1 cellular context compared by ENCODE assay signal in the genomic region with DNA sequence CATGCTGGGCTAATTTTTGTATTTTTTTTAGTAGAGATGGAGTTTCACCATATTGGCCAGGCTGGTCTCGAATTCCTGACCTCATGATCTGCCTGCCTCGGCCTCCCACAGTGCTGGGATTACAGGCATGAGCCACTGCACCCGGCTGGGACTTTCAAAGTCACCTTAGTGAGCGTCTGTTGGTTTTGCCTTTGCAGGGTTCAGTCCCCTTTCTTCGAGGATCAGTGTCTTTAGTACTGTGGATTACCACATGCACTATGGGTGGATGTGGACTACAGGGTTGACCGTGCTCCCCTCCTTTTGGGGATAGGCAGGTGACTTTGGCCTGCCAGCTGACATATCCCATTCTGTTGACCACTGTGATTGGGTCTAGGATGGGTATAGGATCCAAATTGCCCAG. TPM values are rescaled to one million over a fixed set of nuclear protein-coding genes. Genes with fewer than 3 reads are reported as not detected.
"Had no signal": no experiment of that assay in that cellular context is flagged by ENCODE, and none has a peak within 500 bp of the region (broad histone marks: within the 10 kb centered on the region; RNA-seq: fewer than 3 reads in every experiment).

No MANE protein-coding gene starts in this region.

RNA-seq across cellular contexts. Expression of a gene that starts 2.3 kb away (rescaled TPM):
- total RNA-seq: epithelial cell of proximal tubule had no signal
